Comparison of ENCODE assay signal across 1 cellular context in genomic region chr4:83618431-83618830, GRCh38.
TF ChIP-seq lines count a peak whose summit lies in the region.

No MANE protein-coding gene starts in this region.

TF ChIP-seq in HepG2, 621 proteins besides CTCF, POLR2A, EP300 and RAD21 (continued from another document):
- 0 out of 2 replicates have a peak, but pooled peaks have one; percentile 17 for TF ChIP-seq THRA (CRISPR knock-in tag; IDR thresholded peaks at IDR 0.05; ENCODE audit: borderline replicate concordance)
- peak; percentile 13 to 59; a peak in 2 of 4 replicates for TF ChIP-seq MAFK (conservative IDR thresholded peaks at IDR 0.05 in 1 of 2, IDR thresholded peaks at IDR 0.05 in 1 of 2; ENCODE audit: low read length in 2 of 2)
- no peak for TF ChIP-seq ZNF720 (CRISPR knock-in tag; IDR thresholded peaks at IDR 0.05)
- peak; percentile 92 for TF ChIP-seq ARNTL (CRISPR knock-in tag; IDR thresholded peaks at IDR 0.05)
- TF ChIP-seq ZNF773 (CRISPR knock-in tag; IDR thresholded peaks at IDR 0.05; ENCODE audit: borderline replicate concordance) = no peak
- TF ChIP-seq HMG20A (CRISPR knock-in tag; IDR thresholded peaks at IDR 0.05; ENCODE audit: borderline replicate concordance) = 0 out of 2 replicates have a peak, but pooled peaks have one; percentile 15
- no peak for TF ChIP-seq MXI1 (IDR thresholded peaks at IDR 0.05; ENCODE audit: borderline replicate concordance, low read depth, low read length)
- TF ChIP-seq FOXO1 (CRISPR knock-in tag; IDR thresholded peaks at IDR 0.05) = 0 out of 2 replicates have a peak, but pooled peaks have one; percentile 11
- TF ChIP-seq, protein P1, sequence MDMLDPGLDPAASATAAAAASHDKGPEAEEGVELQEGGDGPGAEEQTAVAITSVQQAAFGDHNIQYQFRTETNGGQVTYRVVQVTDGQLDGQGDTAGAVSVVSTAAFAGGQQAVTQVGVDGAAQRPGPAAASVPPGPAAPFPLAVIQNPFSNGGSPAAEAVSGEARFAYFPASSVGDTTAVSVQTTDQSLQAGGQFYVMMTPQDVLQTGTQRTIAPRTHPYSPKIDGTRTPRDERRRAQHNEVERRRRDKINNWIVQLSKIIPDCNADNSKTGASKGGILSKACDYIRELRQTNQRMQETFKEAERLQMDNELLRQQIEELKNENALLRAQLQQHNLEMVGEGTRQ (IDR thresholded peaks at IDR 0.05; ENCODE audit: low read depth, low read length) = peak; percentile 93
- TF ChIP-seq, protein P1 (CRISPR knock-in tag; IDR thresholded peaks at IDR 0.05; ENCODE audit: borderline replicate concordance) = peak; percentile 83; the same call in 1 of the 2 replicates
- peak; percentile 37; the same call in 1 of the 2 replicates for TF ChIP-seq TGIF2 (CRISPR knock-in tag; IDR thresholded peaks at IDR 0.05)
- no peak for TF ChIP-seq SIX1 (CRISPR knock-in tag; IDR thresholded peaks at IDR 0.05; ENCODE audit: borderline replicate concordance)
- peak; percentile 56 for TF ChIP-seq RARA (CRISPR knock-in tag; IDR thresholded peaks at IDR 0.05)
- peak; percentile 36; the same call in 1 of the 2 replicates for TF ChIP-seq FOXA3 (CRISPR knock-in tag; IDR thresholded peaks at IDR 0.05)
- TF ChIP-seq MAX (IDR thresholded peaks at IDR 0.05) = no peak; the same call in 1 of the 2 replicates
- TF ChIP-seq TFAP4 (IDR thresholded peaks at IDR 0.05; ENCODE audit: borderline replicate concordance, low read depth) = peak; percentile 45; the same call in 1 of the 2 replicates
- peak; percentile 42; the same call in 1 of the 2 replicates for TF ChIP-seq IKZF5 (CRISPR knock-in tag; IDR thresholded peaks at IDR 0.05)
- TF ChIP-seq FOSL1 (CRISPR knock-in tag; IDR thresholded peaks at IDR 0.05; ENCODE audit: borderline replicate concordance) = peak; percentile 60; the same call in 1 of the 2 replicates
- TF ChIP-seq SOX13 (IDR thresholded peaks at IDR 0.05) = no peak
- peak in 1 of 2 experiments; percentile 67; a peak in 1 of 4 replicates for TF ChIP-seq SOX13 (CRISPR knock-in tag; conservative IDR thresholded peaks at IDR 0.05 in 1 of 2, IDR thresholded peaks at IDR 0.05 in 1 of 2)
- TF ChIP-seq, protein P2, sequence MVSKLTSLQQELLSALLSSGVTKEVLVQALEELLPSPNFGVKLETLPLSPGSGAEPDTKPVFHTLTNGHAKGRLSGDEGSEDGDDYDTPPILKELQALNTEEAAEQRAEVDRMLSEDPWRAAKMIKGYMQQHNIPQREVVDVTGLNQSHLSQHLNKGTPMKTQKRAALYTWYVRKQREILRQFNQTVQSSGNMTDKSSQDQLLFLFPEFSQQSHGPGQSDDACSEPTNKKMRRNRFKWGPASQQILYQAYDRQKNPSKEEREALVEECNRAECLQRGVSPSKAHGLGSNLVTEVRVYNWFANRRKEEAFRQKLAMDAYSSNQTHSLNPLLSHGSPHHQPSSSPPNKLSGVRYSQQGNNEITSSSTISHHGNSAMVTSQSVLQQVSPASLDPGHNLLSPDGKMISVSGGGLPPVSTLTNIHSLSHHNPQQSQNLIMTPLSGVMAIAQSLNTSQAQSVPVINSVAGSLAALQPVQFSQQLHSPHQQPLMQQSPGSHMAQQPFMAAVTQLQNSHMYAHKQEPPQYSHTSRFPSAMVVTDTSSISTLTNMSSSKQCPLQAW (CRISPR knock-in tag; IDR thresholded peaks at IDR 0.05) = 0 out of 2 replicates have a peak, but pooled peaks have one; percentile 21
- TF ChIP-seq KAT7 (CRISPR knock-in tag; IDR thresholded peaks at IDR 0.05; ENCODE audit: borderline replicate concordance) = 0 out of 2 replicates have a peak, but pooled peaks have one; percentile 24
- no peak for TF ChIP-seq IKZF4 (CRISPR knock-in tag; IDR thresholded peaks at IDR 0.05; ENCODE audit: borderline replicate concordance, low read depth, not compliant biosample characterization)
- TF ChIP-seq SOX5 (CRISPR knock-in tag; IDR thresholded peaks at IDR 0.05; ENCODE audit: borderline replicate concordance) = peak; percentile 59; the same call in 1 of the 2 replicates
- TF ChIP-seq MLX (CRISPR knock-in tag; IDR thresholded peaks at IDR 0.05) = no peak
- no peak for TF ChIP-seq SOX6 (IDR thresholded peaks at IDR 0.05)
- TF ChIP-seq SOX6 (CRISPR knock-in tag; IDR thresholded peaks at IDR 0.05) = peak; percentile 22; the same call in 1 of the 2 replicates
- no peak for TF ChIP-seq XBP1 (CRISPR knock-in tag; IDR thresholded peaks at IDR 0.05)
- peak; percentile 97 for TF ChIP-seq FOSL2 (CRISPR knock-in tag; IDR thresholded peaks at IDR 0.05)
- TF ChIP-seq NFE2L2 (IDR thresholded peaks at IDR 0.05; ENCODE audit: low read length) = peak; percentile 86
- TF ChIP-seq, protein P3, sequence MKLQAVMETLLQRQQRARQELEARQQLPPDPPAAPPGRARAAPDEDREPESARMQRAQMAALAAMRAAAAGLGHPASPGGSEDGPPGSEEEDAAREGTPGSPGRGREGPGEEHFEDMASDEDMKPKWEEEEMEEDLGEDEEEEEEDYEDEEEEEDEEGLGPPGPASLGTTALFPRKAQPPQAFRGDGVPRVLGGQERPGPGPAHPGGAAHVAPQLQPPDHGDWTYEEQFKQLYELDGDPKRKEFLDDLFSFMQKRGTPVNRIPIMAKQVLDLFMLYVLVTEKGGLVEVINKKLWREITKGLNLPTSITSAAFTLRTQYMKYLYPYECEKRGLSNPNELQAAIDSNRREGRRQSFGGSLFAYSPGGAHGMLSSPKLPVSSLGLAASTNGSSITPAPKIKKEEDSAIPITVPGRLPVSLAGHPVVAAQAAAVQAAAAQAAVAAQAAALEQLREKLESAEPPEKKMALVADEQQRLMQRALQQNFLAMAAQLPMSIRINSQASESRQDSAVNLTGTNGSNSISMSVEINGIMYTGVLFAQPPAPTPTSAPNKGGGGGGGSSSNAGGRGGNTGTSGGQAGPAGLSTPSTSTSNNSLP (IDR thresholded peaks at IDR 0.05; ENCODE audit: low read depth, low read length) = peak; percentile 78; the same call in 1 of the 2 replicates
- no peak for TF ChIP-seq NR1H2 (CRISPR knock-in tag; IDR thresholded peaks at IDR 0.05; ENCODE audit: borderline replicate concordance, low read depth)
- no peak for TF ChIP-seq SIN3B (IDR thresholded peaks at IDR 0.05; ENCODE audit: low read length)
- TF ChIP-seq, protein P4, sequence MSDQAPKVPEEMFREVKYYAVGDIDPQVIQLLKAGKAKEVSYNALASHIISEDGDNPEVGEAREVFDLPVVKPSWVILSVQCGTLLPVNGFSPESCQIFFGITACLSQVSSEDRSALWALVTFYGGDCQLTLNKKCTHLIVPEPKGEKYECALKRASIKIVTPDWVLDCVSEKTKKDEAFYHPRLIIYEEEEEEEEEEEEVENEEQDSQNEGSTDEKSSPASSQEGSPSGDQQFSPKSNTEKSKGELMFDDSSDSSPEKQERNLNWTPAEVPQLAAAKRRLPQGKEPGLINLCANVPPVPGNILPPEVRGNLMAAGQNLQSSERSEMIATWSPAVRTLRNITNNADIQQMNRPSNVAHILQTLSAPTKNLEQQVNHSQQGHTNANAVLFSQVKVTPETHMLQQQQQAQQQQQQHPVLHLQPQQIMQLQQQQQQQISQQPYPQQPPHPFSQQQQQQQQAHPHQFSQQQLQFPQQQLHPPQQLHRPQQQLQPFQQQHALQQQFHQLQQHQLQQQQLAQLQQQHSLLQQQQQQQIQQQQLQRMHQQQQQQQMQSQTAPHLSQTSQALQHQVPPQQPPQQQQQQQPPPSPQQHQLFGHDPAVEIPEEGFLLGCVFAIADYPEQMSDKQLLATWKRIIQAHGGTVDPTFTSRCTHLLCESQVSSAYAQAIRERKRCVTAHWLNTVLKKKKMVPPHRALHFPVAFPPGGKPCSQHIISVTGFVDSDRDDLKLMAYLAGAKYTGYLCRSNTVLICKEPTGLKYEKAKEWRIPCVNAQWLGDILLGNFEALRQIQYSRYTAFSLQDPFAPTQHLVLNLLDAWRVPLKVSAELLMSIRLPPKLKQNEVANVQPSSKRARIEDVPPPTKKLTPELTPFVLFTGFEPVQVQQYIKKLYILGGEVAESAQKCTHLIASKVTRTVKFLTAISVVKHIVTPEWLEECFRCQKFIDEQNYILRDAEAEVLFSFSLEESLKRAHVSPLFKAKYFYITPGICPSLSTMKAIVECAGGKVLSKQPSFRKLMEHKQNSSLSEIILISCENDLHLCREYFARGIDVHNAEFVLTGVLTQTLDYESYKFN (CRISPR knock-in tag; conservative IDR thresholded peaks at IDR 0.05) = 0 out of 2 replicates have a peak, but pooled peaks have one; percentile 18
- no peak for TF ChIP-seq SETDB1 (CRISPR knock-in tag; IDR thresholded peaks at IDR 0.05; ENCODE audit: borderline replicate concordance)
- no peak for TF ChIP-seq ZNF3 (CRISPR knock-in tag; IDR thresholded peaks at IDR 0.05)
- peak; percentile 89 for TF ChIP-seq SAP130 (CRISPR knock-in tag; IDR thresholded peaks at IDR 0.05; ENCODE audit: low read depth)
- TF ChIP-seq, protein P5, sequence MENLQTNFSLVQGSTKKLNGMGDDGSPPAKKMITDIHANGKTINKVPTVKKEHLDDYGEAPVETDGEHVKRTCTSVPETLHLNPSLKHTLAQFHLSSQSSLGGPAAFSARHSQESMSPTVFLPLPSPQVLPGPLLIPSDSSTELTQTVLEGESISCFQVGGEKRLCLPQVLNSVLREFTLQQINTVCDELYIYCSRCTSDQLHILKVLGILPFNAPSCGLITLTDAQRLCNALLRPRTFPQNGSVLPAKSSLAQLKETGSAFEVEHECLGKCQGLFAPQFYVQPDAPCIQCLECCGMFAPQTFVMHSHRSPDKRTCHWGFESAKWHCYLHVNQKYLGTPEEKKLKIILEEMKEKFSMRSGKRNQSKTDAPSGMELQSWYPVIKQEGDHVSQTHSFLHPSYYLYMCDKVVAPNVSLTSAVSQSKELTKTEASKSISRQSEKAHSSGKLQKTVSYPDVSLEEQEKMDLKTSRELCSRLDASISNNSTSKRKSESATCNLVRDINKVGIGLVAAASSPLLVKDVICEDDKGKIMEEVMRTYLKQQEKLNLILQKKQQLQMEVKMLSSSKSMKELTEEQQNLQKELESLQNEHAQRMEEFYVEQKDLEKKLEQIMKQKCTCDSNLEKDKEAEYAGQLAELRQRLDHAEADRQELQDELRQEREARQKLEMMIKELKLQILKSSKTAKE (CRISPR knock-in tag; IDR thresholded peaks at IDR 0.05; ENCODE audit: borderline replicate concordance) = no peak
- peak; percentile 90; the same call in 1 of the 2 replicates for TF ChIP-seq ZNF614 (CRISPR knock-in tag; IDR thresholded peaks at IDR 0.05; ENCODE audit: borderline replicate concordance)
- TF ChIP-seq NR2F6 (IDR thresholded peaks at IDR 0.05) = no peak
- TF ChIP-seq NR2F6 (CRISPR knock-in tag; IDR thresholded peaks at IDR 0.05) = peak; percentile 69
- TF ChIP-seq HNRNPH1 (optimal IDR thresholded peaks at IDR 0.05; ENCODE audit: low read depth, low read length) = no peak
- TF ChIP-seq ZNF24 (IDR thresholded peaks at IDR 0.05) = no peak
- peak; percentile 92 for TF ChIP-seq BHLHE40 (IDR thresholded peaks at IDR 0.05; ENCODE audit: low read length)
- no peak for TF ChIP-seq ZNF746 (CRISPR knock-in tag; IDR thresholded peaks at IDR 0.05)
- peak; percentile 61; the same call in 1 of the 2 replicates for TF ChIP-seq RAD51 (IDR thresholded peaks at IDR 0.05; ENCODE audit: borderline replicate concordance)
- no peak for TF ChIP-seq CBX5 (CRISPR knock-in tag; IDR thresholded peaks at IDR 0.05; ENCODE audit: borderline replicate concordance)
- no peak for TF ChIP-seq KDM5A (IDR thresholded peaks at IDR 0.05; ENCODE audit: borderline replicate concordance, low read length)
